Comparison of ENCODE assay signal across 2 cellular contexts in the genomic region with DNA sequence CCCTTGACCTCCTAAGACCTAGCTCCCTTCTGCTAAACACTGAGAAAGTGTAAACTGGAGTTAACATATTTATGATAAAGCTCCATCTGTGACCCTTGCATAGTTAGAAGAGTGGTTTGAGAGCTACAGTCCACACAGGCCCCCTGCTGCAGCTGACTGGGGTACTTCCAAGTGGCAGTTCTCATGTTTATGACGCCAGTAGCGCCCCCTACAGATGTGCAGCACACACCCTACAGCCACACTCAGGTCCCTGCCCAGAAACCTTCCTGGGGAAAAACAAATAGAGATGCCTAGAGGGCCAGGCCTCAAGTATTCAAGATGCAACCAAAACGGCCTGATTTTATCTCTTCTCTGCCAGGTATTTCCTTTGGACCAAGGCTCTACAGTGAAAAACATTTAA.
TF ChIP-seq lines count a peak whose summit lies in the region.

No MANE protein-coding gene starts in this region.

TF ChIP-seq in SK-N-SH, 30 proteins besides CTCF, POLR2A, EP300 and RAD21:
- TF ChIP-seq, protein P1, sequence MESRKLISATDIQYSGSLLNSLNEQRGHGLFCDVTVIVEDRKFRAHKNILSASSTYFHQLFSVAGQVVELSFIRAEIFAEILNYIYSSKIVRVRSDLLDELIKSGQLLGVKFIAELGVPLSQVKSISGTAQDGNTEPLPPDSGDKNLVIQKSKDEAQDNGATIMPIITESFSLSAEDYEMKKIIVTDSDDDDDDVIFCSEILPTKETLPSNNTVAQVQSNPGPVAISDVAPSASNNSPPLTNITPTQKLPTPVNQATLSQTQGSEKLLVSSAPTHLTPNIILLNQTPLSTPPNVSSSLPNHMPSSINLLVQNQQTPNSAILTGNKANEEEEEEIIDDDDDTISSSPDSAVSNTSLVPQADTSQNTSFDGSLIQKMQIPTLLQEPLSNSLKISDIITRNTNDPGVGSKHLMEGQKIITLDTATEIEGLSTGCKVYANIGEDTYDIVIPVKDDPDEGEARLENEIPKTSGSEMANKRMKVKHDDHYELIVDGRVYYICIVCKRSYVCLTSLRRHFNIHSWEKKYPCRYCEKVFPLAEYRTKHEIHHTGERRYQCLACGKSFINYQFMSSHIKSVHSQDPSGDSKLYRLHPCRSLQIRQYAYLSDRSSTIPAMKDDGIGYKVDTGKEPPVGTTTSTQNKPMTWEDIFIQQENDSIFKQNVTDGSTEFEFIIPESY (IDR thresholded peaks at IDR 0.05; ENCODE audit: borderline replicate concordance, low read depth): no peak

TF ChIP-seq in SK-N-SH treated with all-trans-retinoic acid at 6 μM for 48 hours, 23 proteins besides CTCF, POLR2A, EP300 and RAD21 (continued from another document):
- TF ChIP-seq, protein P2, sequence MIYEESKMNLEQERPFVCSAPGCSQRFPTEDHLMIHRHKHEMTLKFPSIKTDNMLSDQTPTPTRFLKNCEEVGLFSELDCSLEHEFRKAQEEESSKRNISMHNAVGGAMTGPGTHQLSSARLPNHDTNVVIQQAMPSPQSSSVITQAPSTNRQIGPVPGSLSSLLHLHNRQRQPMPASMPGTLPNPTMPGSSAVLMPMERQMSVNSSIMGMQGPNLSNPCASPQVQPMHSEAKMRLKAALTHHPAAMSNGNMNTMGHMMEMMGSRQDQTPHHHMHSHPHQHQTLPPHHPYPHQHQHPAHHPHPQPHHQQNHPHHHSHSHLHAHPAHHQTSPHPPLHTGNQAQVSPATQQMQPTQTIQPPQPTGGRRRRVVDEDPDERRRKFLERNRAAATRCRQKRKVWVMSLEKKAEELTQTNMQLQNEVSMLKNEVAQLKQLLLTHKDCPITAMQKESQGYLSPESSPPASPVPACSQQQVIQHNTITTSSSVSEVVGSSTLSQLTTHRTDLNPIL (CRISPR knock-in tag; IDR thresholded peaks at IDR 0.05; ENCODE audit: low read depth): no peak
- no peak for TF ChIP-seq ZNF8 (CRISPR knock-in tag; IDR thresholded peaks at IDR 0.05)
- no peak for TF ChIP-seq ZFP3 (CRISPR knock-in tag; IDR thresholded peaks at IDR 0.05)
- TF ChIP-seq RARB (CRISPR knock-in tag; IDR thresholded peaks at IDR 0.05): no peak
- TF ChIP-seq, protein P3, sequence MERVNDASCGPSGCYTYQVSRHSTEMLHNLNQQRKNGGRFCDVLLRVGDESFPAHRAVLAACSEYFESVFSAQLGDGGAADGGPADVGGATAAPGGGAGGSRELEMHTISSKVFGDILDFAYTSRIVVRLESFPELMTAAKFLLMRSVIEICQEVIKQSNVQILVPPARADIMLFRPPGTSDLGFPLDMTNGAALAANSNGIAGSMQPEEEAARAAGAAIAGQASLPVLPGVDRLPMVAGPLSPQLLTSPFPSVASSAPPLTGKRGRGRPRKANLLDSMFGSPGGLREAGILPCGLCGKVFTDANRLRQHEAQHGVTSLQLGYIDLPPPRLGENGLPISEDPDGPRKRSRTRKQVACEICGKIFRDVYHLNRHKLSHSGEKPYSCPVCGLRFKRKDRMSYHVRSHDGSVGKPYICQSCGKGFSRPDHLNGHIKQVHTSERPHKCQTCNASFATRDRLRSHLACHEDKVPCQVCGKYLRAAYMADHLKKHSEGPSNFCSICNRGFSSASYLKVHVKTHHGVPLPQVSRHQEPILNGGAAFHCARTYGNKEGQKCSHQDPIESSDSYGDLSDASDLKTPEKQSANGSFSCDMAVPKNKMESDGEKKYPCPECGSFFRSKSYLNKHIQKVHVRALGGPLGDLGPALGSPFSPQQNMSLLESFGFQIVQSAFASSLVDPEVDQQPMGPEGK (CRISPR knock-in tag; IDR thresholded peaks at IDR 0.05; ENCODE audit: borderline replicate concordance): no peak
- TF ChIP-seq SNAI2 (CRISPR knock-in tag; IDR thresholded peaks at IDR 0.05): no peak
- TF ChIP-seq, protein P4, sequence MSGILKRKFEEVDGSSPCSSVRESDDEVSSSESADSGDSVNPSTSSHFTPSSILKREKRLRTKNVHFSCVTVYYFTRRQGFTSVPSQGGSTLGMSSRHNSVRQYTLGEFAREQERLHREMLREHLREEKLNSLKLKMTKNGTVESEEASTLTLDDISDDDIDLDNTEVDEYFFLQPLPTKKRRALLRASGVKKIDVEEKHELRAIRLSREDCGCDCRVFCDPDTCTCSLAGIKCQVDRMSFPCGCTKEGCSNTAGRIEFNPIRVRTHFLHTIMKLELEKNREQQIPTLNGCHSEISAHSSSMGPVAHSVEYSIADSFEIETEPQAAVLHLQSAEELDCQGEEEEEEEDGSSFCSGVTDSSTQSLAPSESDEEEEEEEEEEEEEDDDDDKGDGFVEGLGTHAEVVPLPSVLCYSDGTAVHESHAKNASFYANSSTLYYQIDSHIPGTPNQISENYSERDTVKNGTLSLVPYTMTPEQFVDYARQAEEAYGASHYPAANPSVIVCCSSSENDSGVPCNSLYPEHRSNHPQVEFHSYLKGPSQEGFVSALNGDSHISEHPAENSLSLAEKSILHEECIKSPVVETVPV (CRISPR knock-in tag; IDR thresholded peaks at IDR 0.05): no peak
- no peak for TF ChIP-seq ZNF70 (CRISPR knock-in tag; IDR thresholded peaks at IDR 0.05)
- TF ChIP-seq ISL1 (CRISPR knock-in tag; IDR thresholded peaks at IDR 0.05): no peak
- no peak for TF ChIP-seq PPARA (CRISPR knock-in tag; IDR thresholded peaks at IDR 0.05; ENCODE audit: borderline replicate concordance)
- no peak for TF ChIP-seq TCF4 (CRISPR knock-in tag; IDR thresholded peaks at IDR 0.05; ENCODE audit: borderline replicate concordance)
- TF ChIP-seq ZC3H10 (CRISPR knock-in tag; IDR thresholded peaks at IDR 0.05): no peak
- no peak for TF ChIP-seq ZFP30 (CRISPR knock-in tag; IDR thresholded peaks at IDR 0.05)
- TF ChIP-seq GLIS3 (CRISPR knock-in tag; IDR thresholded peaks at IDR 0.05): no peak
